9 cellular contexts compared by ENCODE assay signal in the genomic region with DNA sequence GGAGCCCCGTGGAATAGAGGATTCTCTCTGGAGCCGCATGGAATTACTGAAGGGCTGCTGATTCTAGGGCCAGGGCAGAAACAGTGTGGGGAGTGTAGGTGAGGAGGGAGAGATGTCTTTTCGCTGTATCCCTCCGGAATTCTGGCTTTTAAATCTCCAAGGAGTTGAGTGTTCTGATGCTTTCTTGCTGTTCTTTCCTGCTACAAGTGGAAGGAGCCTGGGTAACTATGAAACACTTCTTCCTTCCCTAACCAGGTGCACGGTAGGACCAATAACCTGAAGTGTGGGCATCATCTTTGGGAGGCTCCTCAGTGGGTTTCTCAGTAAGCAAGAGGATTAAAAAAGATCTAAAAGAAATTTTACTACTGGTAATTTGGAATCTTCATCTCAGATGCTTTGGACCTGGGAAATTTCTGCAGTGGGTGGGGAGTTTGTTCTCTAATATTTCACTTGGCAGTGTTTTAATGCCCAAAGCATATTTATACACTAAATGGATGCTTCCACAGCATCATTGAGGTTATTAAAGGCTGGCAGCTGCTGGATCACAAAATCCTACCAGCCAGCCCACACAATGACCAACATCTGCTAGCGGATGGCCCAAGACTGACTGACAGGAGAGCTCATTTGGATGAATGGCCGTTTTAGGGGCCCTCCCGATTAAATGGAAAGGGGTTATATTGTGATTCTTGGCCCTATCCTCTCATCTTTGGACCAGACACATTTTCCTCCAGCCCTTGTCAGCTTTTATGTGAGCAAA. TPM values are rescaled to one million over a fixed set of nuclear protein-coding genes. Genes with fewer than 3 reads are reported as not detected.
DNase-seq lines count a peak whose midpoint lies in the region; ATAC-seq and TF ChIP-seq lines count a peak whose summit lies in the region.
"Had no signal": no experiment of that assay in that cellular context is flagged by ENCODE, and none has a peak within 500 bp of the region (broad histone marks: within the 10 kb centered on the region; RNA-seq: fewer than 3 reads in every experiment).

No MANE protein-coding gene starts in this region.

- peaks cover 21% of the 10 kb centered on the region for H3K4me1 Mint-ChIP-seq in CD4-positive, alpha-beta T cell (ENCODE audit: low read depth)
- peaks cover 12% of the 10 kb centered on the region for H3K4me1 Mint-ChIP-seq in central memory CD8-positive, alpha-beta T cell
- H3K4me1 Mint-ChIP-seq in neural crest cell = peaks cover 22% of the 10 kb centered on the region

- 0 out of 2 replicates have a peak, but pooled peaks cover 6% of the 10 kb centered on the region for H3K4me1 ChIP-seq in HUES48 (ENCODE audit: control insufficient read depth, insufficient read depth, low read length)

- H3K27ac ChIP-seq in CD4-positive, alpha-beta T cell (ENCODE audit: low read depth, low read length) = no peak overlapping the region
- no peak overlapping the region for H3K27ac ChIP-seq in HUES48 (ENCODE audit: low read depth, low read length)

- POLR2A ChIA-PET in CD4-positive, alpha-beta T cell (lab: Charles Lee) = no interaction called here

- CTCF ChIA-PET in CD4-positive, alpha-beta T cell (lab: Charles Lee) = interaction anchor here (1.0 kb wide), 1 partner anchor 443 kb away, joined by 3 read pairs; no protein-coding TSS in a partner anchor

- H3K9ac ChIP-seq in HUES48 (ENCODE audit: low read depth, low read length) = no peak overlapping the region

- intact Hi-C loops in CD4-positive, alpha-beta T cell (cut with DNase I, micrococcal nuclease) = loop anchor here in 1 of 2 experiments (5.0 to 10.0 kb wide), 5 partner anchors 112 to 761 kb away; partner anchors contain the start of gene CCDC88A
- intact Hi-C loops in posterior vena cava (cut with DNase I) = loop anchor here in 1 of 2 donors (10.0 kb wide), 1 partner anchor 89 kb away; no protein-coding TSS in a partner anchor

- H3K4me3 ChIP-seq in HUES48 (ENCODE audit: low read depth, low read length) = peak overlapping the region; percentile 97

- no peaks in the 10 kb centered on the region for H3K36me3 Mint-ChIP-seq in CD4-positive, alpha-beta T cell (ENCODE audit: low read depth)
- H3K36me3 Mint-ChIP-seq in central memory CD8-positive, alpha-beta T cell (ENCODE audit: insufficient read depth) = peaks cover 7% of the 10 kb centered on the region
- no peaks in the 10 kb centered on the region for H3K36me3 Mint-ChIP-seq in neural crest cell (ENCODE audit: low read depth)

- no peaks in the 10 kb centered on the region for H3K9me3 ChIP-seq in CD4-positive, alpha-beta T cell (ENCODE audit: control insufficient read depth, low read length)
- H3K9me3 ChIP-seq in HUES48 (ENCODE audit: control insufficient read depth, insufficient read depth, low read length) = no peaks in the 10 kb centered on the region

- no peak for TF ChIP-seq CTCF in CD4-positive, alpha-beta T cell (IDR thresholded peaks at IDR 0.05)
- TF ChIP-seq CTCF in neural crest cell (conservative IDR thresholded peaks at IDR 0.05) = no peak

- peaks cover 10% of the 10 kb centered on the region for H3K27me3 ChIP-seq in CD4-positive, alpha-beta T cell (ENCODE audit: control insufficient read depth, insufficient read depth, low read length)
- H3K27me3 ChIP-seq in HUES48 (ENCODE audit: control insufficient read depth, insufficient read depth, low read length) = peaks cover 40% of the 10 kb centered on the region

- H3K4me3 Mint-ChIP-seq in CD4-positive, alpha-beta T cell = peak overlapping the region; percentile 91
- H3K4me3 Mint-ChIP-seq in central memory CD8-positive, alpha-beta T cell = peak overlapping the region; percentile 81
- peak overlapping the region; percentile 96 for H3K4me3 Mint-ChIP-seq in neural crest cell

- peaks cover 61% of the 10 kb centered on the region for H3K27me3 Mint-ChIP-seq in CD4-positive, alpha-beta T cell
- H3K27me3 Mint-ChIP-seq in central memory CD8-positive, alpha-beta T cell = peaks cover 44% of the 10 kb centered on the region
- peaks cover 47% of the 10 kb centered on the region for H3K27me3 Mint-ChIP-seq in neural crest cell (ENCODE audit: low read depth)

- no peaks in the 10 kb centered on the region for H3K9me3 Mint-ChIP-seq in CD4-positive, alpha-beta T cell
- H3K9me3 Mint-ChIP-seq in central memory CD8-positive, alpha-beta T cell = no peaks in the 10 kb centered on the region
- no peaks in the 10 kb centered on the region for H3K9me3 Mint-ChIP-seq in neural crest cell

- H3K27ac Mint-ChIP-seq in CD4-positive, alpha-beta T cell = no peak overlapping the region
- no peak overlapping the region for H3K27ac Mint-ChIP-seq in central memory CD8-positive, alpha-beta T cell (ENCODE audit: low read depth)
- no peak overlapping the region for H3K27ac Mint-ChIP-seq in neural crest cell (ENCODE audit: unreplicated experiment)

- no peak for DNase-seq in CD4-positive, alpha-beta T cell
- no peak for DNase-seq in central memory CD8-positive, alpha-beta T cell (ENCODE audit: low spot score in 2 of 2)
- DNase-seq in neural crest cell (ENCODE audit: low read depth, low spot score) (no peak), GDM1 (lab: John Stamatoyannopoulos, UW) (no peak), posterior vena cava (ENCODE audit: low spot score) (no peak)
- DNase-seq in activated effector memory CD4-positive, alpha-beta T cell treated with anti-CD3 and anti-CD28 coated beads, Interleukin-2, amount 50 U/mL, for 16 hours = no peak

- ATAC-seq in CD4-positive, alpha-beta T cell (ENCODE audit: poor library complexity) = no peak
- no peak for ATAC-seq in central memory CD8-positive, alpha-beta T cell (replicated peaks; ENCODE audit: extremely low read depth, poor library complexity, severe bottlenecking)
- no peak for ATAC-seq in GM19455 (IDR thresholded peaks at IDR 0.05; ENCODE audit: unreplicated experiment)
- ATAC-seq: left colon had no signal

- H3K36me3 ChIP-seq in HUES48 (ENCODE audit: control insufficient read depth, insufficient read depth, low read length) = no peaks in the 10 kb centered on the region

RNA-seq across cellular contexts. Expression of gene EML6, which starts 2.1 kb away (rescaled TPM):
- total RNA-seq in CD4-positive, alpha-beta T cell = under 1 TPM; 0.22 to 0.34 TPM
- total RNA-seq in neural crest cell (7.4 and 8.1 TPM in 2 replicates), posterior vena cava (10 to 100 TPM in 1 of 2 donors, 1 to 10 TPM in 1; 3.2 to 12.1 TPM)
